Comparison of ENCODE assay signal across 23 cellular contexts in genomic region chr1:101005191-101005590, GRCh38. TPM values are rescaled to one million over a fixed set of nuclear protein-coding genes. Genes with fewer than 3 reads are reported as not detected.
A peak's percentile ranks its signal among the peaks of the same experiment; 100 is the strongest.
DNase-seq lines count a peak whose midpoint lies in the region; ATAC-seq and TF ChIP-seq lines count a peak whose summit lies in the region.
"Had no signal": no experiment of that assay in that cellular context is flagged by ENCODE, and none has a peak within 500 bp of the region (broad histone marks: within the 10 kb centered on the region; RNA-seq: fewer than 3 reads in every experiment).

No MANE protein-coding gene starts in this region.

- peaks cover 40% of the 10 kb centered on the region for H3K36me3 Mint-ChIP-seq in activated naive CD8-positive, alpha-beta T cell
- peaks cover 64% of the 10 kb centered on the region for H3K36me3 Mint-ChIP-seq in activated naive CD8-positive, alpha-beta T cell treated with anti-CD3 and anti-CD28 coated beads, Interleukin-2, amount 50 U/mL, for 24 hours (ENCODE audit: low read depth)
- peaks cover 60% of the 10 kb centered on the region for H3K36me3 Mint-ChIP-seq in T-helper 2 cell treated with Interferon-gamma antibody and Interleukin-4, amounts not matched to agents 5 μg/mL and 100 μg/mL, for 36 hours (ENCODE audit: low read depth)

- no peak for TF ChIP-seq CTCF in left lung (IDR thresholded peaks at IDR 0.05)

- peak overlapping the region; percentile 35 for H3K4me3 Mint-ChIP-seq in activated naive CD8-positive, alpha-beta T cell
- no peak overlapping the region for H3K4me3 Mint-ChIP-seq in activated naive CD8-positive, alpha-beta T cell treated with anti-CD3 and anti-CD28 coated beads, Interleukin-2, amount 50 U/mL, for 24 hours
- peak overlapping the region; percentile 56 for H3K4me3 Mint-ChIP-seq in T-helper 2 cell treated with Interferon-gamma antibody and Interleukin-4, amounts not matched to agents 5 μg/mL and 100 μg/mL, for 36 hours
- H3K4me3 Mint-ChIP-seq: neural progenitor cell; stimulated activated effector memory CD8-positive, alpha-beta T cell treated with anti-CD3 and anti-CD28 coated beads, Interleukin-12 subunit alpha, Interleukin-12 subunit beta, amount 100 ng/mL, for 72 hours had no signal

- peaks cover 24 to 55% of the 10 kb centered on the region in 2 donors for H3K4me1 ChIP-seq in left lung
- H3K4me1 ChIP-seq: prostate gland had no signal

- peaks cover 73% of the 10 kb centered on the region for H3K4me1 Mint-ChIP-seq in activated naive CD8-positive, alpha-beta T cell (ENCODE audit: low read depth)
- peaks cover 56% of the 10 kb centered on the region for H3K4me1 Mint-ChIP-seq in activated naive CD8-positive, alpha-beta T cell treated with anti-CD3 and anti-CD28 coated beads, Interleukin-2, amount 50 U/mL, for 24 hours
- H3K4me1 Mint-ChIP-seq in T-helper 2 cell treated with Interferon-gamma antibody and Interleukin-4, amounts not matched to agents 5 μg/mL and 100 μg/mL, for 36 hours (ENCODE audit: low read depth): peaks cover 60% of the 10 kb centered on the region

- no peaks in the 10 kb centered on the region for H3K27me3 Mint-ChIP-seq in activated naive CD8-positive, alpha-beta T cell
- no peaks in the 10 kb centered on the region for H3K27me3 Mint-ChIP-seq in activated naive CD8-positive, alpha-beta T cell treated with anti-CD3 and anti-CD28 coated beads, Interleukin-2, amount 50 U/mL, for 24 hours
- no peaks in the 10 kb centered on the region for H3K27me3 Mint-ChIP-seq in T-helper 2 cell treated with Interferon-gamma antibody and Interleukin-4, amounts not matched to agents 5 μg/mL and 100 μg/mL, for 36 hours (ENCODE audit: low read depth)

- H3K36me3 ChIP-seq in left lung: peaks cover 0 to 3% of the 10 kb centered on the region in 2 donors
- H3K36me3 ChIP-seq: neural progenitor cell, prostate gland had no signal

- ATAC-seq in activated naive CD8-positive, alpha-beta T cell treated with anti-CD3 and anti-CD28 coated beads, Interleukin-2, amount 50 U/mL, for 24 hours: no peak
- ATAC-seq in left lung (no peak), GM18868 (IDR thresholded peaks at IDR 0.05; ENCODE audit: unreplicated experiment) (no peak)
- ATAC-seq: mucosa of descending colon, Right ventricle myocardium inferior had no signal

- H3K27me3 ChIP-seq in left lung: no peaks in the 10 kb centered on the region
- H3K27me3 ChIP-seq: gastroesophageal sphincter, neural progenitor cell had no signal

- no peak overlapping the region for H3K4me3 ChIP-seq in left lung
- H3K4me3 ChIP-seq: gastroesophageal sphincter, mucosa of descending colon, neural progenitor cell, prostate gland had no signal

- peak overlapping the region; percentile 33 to 76 for H3K27ac ChIP-seq in left lung
- H3K27ac ChIP-seq: KMS-11, neural progenitor cell had no signal

- intact Hi-C loops in left lung (cut with DNase I): no loop called here

- no peaks in the 10 kb centered on the region for H3K9me3 ChIP-seq in left lung
- H3K9me3 ChIP-seq: gastroesophageal sphincter, mucosa of descending colon, prostate gland had no signal

- DNase-seq in activated naive CD8-positive, alpha-beta T cell treated with anti-CD3 and anti-CD28 coated beads, Interleukin-2, amount 50 U/mL, for 24 hours: no peak
- DNase-seq in T-helper 2 cell treated with Interferon-gamma antibody and Interleukin-4, amounts not matched to agents 5 μg/mL and 100 μg/mL, for 36 hours (ENCODE audit: low spot score): no peak
- DNase-seq in left lung: no peak
- DNase-seq in anterior cingulate cortex (lab: John Stamatoyannopoulos, UW): no peak
- DNase-seq in DMS114 treated with DMSO at 0.1 percent for 48 hours (lab: John Stamatoyannopoulos, UW; ENCODE audit: unreplicated experiment): no peak
- DNase-seq: activated CD4-positive, alpha-beta T cell treated with anti-CD3 and anti-CD28 coated beads for 1 hour; activated CD8-positive, alpha-beta memory T cell treated with anti-CD3 and anti-CD28 coated beads, Interleukin-2, amount 50 U/mL, for 48 hours; DMS53; effector CD8-positive, alpha-beta T cell; hypothalamus; mucosa of descending colon; NCI-H1092; NCI-H2029; NCI-H345; NCI-H774 had no signal

- peaks cover 9% of the 10 kb centered on the region for H3K9me3 Mint-ChIP-seq in activated naive CD8-positive, alpha-beta T cell (ENCODE audit: low read depth)
- peaks cover 8% of the 10 kb centered on the region for H3K9me3 Mint-ChIP-seq in activated naive CD8-positive, alpha-beta T cell treated with anti-CD3 and anti-CD28 coated beads, Interleukin-2, amount 50 U/mL, for 24 hours
- H3K9me3 Mint-ChIP-seq in T-helper 2 cell treated with Interferon-gamma antibody and Interleukin-4, amounts not matched to agents 5 μg/mL and 100 μg/mL, for 36 hours: peaks cover 12% of the 10 kb centered on the region
- H3K9me3 Mint-ChIP-seq: neural progenitor cell had no signal

- H3K27ac Mint-ChIP-seq in activated naive CD8-positive, alpha-beta T cell: peak overlapping the region; percentile 35
- H3K27ac Mint-ChIP-seq in activated naive CD8-positive, alpha-beta T cell treated with anti-CD3 and anti-CD28 coated beads, Interleukin-2, amount 50 U/mL, for 24 hours: no peak overlapping the region
- peak overlapping the region; percentile 80 for H3K27ac Mint-ChIP-seq in T-helper 2 cell treated with Interferon-gamma antibody and Interleukin-4, amounts not matched to agents 5 μg/mL and 100 μg/mL, for 36 hours
- H3K27ac Mint-ChIP-seq: neural progenitor cell; stimulated activated effector memory CD8-positive, alpha-beta T cell treated with anti-CD3 and anti-CD28 coated beads, Interleukin-12 subunit alpha, Interleukin-12 subunit beta, amount 100 ng/mL, for 72 hours had no signal

RNA-seq across cellular contexts. Expression of gene DPH5, which starts 20.4 kb away (rescaled TPM):
- 10 to 100 TPM; 26.9 to 27.1 TPM for total RNA-seq in left lung
